ENCODE assay signal across 8 cellular contexts in genomic region chr3:149969110-149969944, GRCh38. TPM values are rescaled to one million over a fixed set of nuclear protein-coding genes. Genes with fewer than 3 reads are reported as not detected.
DNase-seq lines count a peak whose midpoint lies in the region; ATAC-seq, FAIRE-seq and TF ChIP-seq lines count a peak whose summit lies in the region.

No MANE protein-coding gene starts in this region.

- TF ChIP-seq POLR2A in K562 (conservative IDR thresholded peaks at IDR 0.05), result no peak

- no peak for TF ChIP-seq EP300 in K562 (IDR thresholded peaks at IDR 0.05; ENCODE audit: low read length)

- intact Hi-C loops in K562 (cut with micrococcal nuclease), result no loop called here

- no peak overlapping the region; a peak in 1 of 4 replicates for H3K9ac ChIP-seq in K562 (ENCODE audit: insufficient read depth in 1 of 2, low read depth in 2 of 2, low read length in 2 of 2)

- H3K9me3 ChIP-seq in K562 (replicated peaks; ENCODE audit: control insufficient read depth, insufficient read depth, low read depth, low read length), result no peaks in the 10 kb centered on the region

- no peaks in the 10 kb centered on the region for H3K9me1 ChIP-seq in K562 (ENCODE audit: control insufficient read depth, insufficient read depth, low read length)

- ATAC-seq in K562, result no peak

- peaks cover 6 to 13% of the 10 kb centered on the region in 2 experiments; a peak in 3 of 5 replicates for H3K27me3 ChIP-seq in K562 (ENCODE audit: control insufficient read depth in 2 of 2, insufficient read depth in 2 of 2, low read length in 2 of 2)

- TF ChIP-seq RAD21 in K562 (CRISPR knock-in tag; conservative IDR thresholded peaks at IDR 0.05 in 1 of 2, IDR thresholded peaks at IDR 0.05 in 1 of 2), result no peak

- peak; percentile 63 for FAIRE-seq in K562 (lab: Jason Lieb, UNC)

- POLR2A ChIA-PET in K562 (lab: Yijun Ruan, JAX), result interaction anchor here (0.7 kb wide), 1 partner anchor 178 kb away, joined by 3 read pairs; no protein-coding TSS in a partner anchor

- H3K4me3 ChIP-seq in K562 (no peak overlapping the region), iPS-11a (ENCODE audit: low read depth, low read length) (peak overlapping the region; percentile 85), retinal pigment epithelial cell (ENCODE audit: low read length) (peak overlapping the region; percentile 84)

- no TSS peak for BruUV-seq in K562 (replicated peaks; lab: Mats Ljungman, UMichigan)

- H3K27ac ChIP-seq in K562 (ENCODE audit: extremely low read depth, low read depth, low read length), result no peak overlapping the region

- DNase-seq in AG08396 (ENCODE audit: low spot score) (peak; percentile 71), GOT3 (lab: John Stamatoyannopoulos, UW) (peak; percentile 20), NCI-H524 (lab: John Stamatoyannopoulos, UW) (peak; percentile 68 to 84), K562 (ENCODE audit: extremely low read depth in 1 of 4, low spot score in 3 of 4) (peak; percentile 7 to 25 (median 22)), retinal pigment epithelial cell (ENCODE audit: low read depth) (peak; percentile 56), HUDEP-2 (lab: John Stamatoyannopoulos, UW; ENCODE audit: unreplicated experiment in 76 of 76) (no peak), SKM-1 (lab: John Stamatoyannopoulos, UW; ENCODE audit: unreplicated experiment) (no peak)

- in situ Hi-C loops in K562 (cut with MboI), result loop anchor here (25.0 kb wide), 1 partner anchor 543 kb away; no protein-coding TSS in a partner anchor

- H3K79me2 ChIP-seq in K562 (ENCODE audit: control insufficient read depth, insufficient read depth, low read length), result no peaks in the 10 kb centered on the region

- no peaks in the 10 kb centered on the region for H4K20me1 ChIP-seq in K562 (replicated peaks; ENCODE audit: control insufficient read depth, insufficient read depth, low read length)

- H3K4me2 ChIP-seq in K562 (ENCODE audit: insufficient read depth, low read length), result no peak overlapping the region

- 0 out of 2 replicates have a peak overlapping the region, but pooled peaks have one; percentile 30 for H2AFZ ChIP-seq in K562 (ENCODE audit: low read depth, low read length)

- TF ChIP-seq CTCF in K562 (IDR thresholded peaks at IDR 0.05 in 2 of 3, conservative IDR thresholded peaks at IDR 0.05 in 1 of 3; ENCODE audit: insufficient read depth in 2 of 3, low read depth in 1 of 3, low read length in 3 of 3) (no peak), retinal pigment epithelial cell (conservative IDR thresholded peaks at IDR 0.05; ENCODE audit: low read depth, low read length) (peak; percentile 34)

- 59% methylated on average over 16 of the region's 16 CpGs for whole genome bisulfite sequencing in K562 (ENCODE audit: insufficient coverage, low coverage, missing lambda C conversion rate)

- H3K4me1 ChIP-seq in K562 (replicated peaks in 1 of 2; ENCODE audit: control insufficient read depth in 2 of 2, insufficient read depth in 2 of 2, low read length in 2 of 2), result peaks cover 0 to 18% of the 10 kb centered on the region in 2 experiments; a peak in 3 of 5 replicates

- CTCF ChIA-PET in K562 (lab: Yijun Ruan, JAX; ENCODE audit: low intra/inter-chr PET ratio), result interaction anchor here (0.7 kb wide), 1 partner anchor 333 kb away, joined by 3 read pairs; no protein-coding TSS in a partner anchor

- no peaks in the 10 kb centered on the region for H3K36me3 ChIP-seq in K562 (ENCODE audit: control insufficient read depth, insufficient read depth, low read length)

TF ChIP-seq in K562, 482 proteins besides CTCF, POLR2A, EP300 and RAD21:
- TF ChIP-seq HDGF (IDR thresholded peaks at IDR 0.05) (no peak), BDP1 (IDR thresholded peaks at IDR 0.05; ENCODE audit: insufficient read depth, insufficient read length) (no peak), C11orf30 (IDR thresholded peaks at IDR 0.05; ENCODE audit: low read depth) (0 out of 2 replicates have a peak, but pooled peaks have one; percentile 37), NFE2 (IDR thresholded peaks at IDR 0.05; ENCODE audit: low read depth) (peak; percentile 64), MAFG (tag; conservative IDR thresholded peaks at IDR 0.05) (0 out of 2 replicates have a peak, but pooled peaks have one; percentile 26), NELFE (IDR thresholded peaks at IDR 0.05; ENCODE audit: insufficient read depth, insufficient read length) (no peak), ZNF316 (IDR thresholded peaks at IDR 0.05) (peak; percentile 35; the same call in 1 of the 2 replicates), IRF9 (tag; IDR thresholded peaks at IDR 0.05) (no peak), MAFK (IDR thresholded peaks at IDR 0.05; ENCODE audit: low read length) (peak; percentile 9; the same call in 1 of the 2 replicates), MTF1 (CRISPR knock-in tag; IDR thresholded peaks at IDR 0.05; ENCODE audit: borderline replicate concordance) (no peak), AFF4 (CRISPR knock-in tag; IDR thresholded peaks at IDR 0.05) (no peak), FOS (IDR thresholded peaks at IDR 0.05; ENCODE audit: extremely low read depth, insufficient read length) (no peak), MAFF (IDR thresholded peaks at IDR 0.05; ENCODE audit: low read length) (peak; percentile 24; the same call in 1 of the 2 replicates), CREM (IDR thresholded peaks at IDR 0.05; ENCODE audit: low read depth) (no peak), TAF1 (IDR thresholded peaks at IDR 0.05; ENCODE audit: control insufficient read depth, extremely low read depth, insufficient read depth, low read length, severe bottlenecking) (no peak)

RNA-seq across cellular contexts. Expression of gene PFN2, which starts 1.4 kb away (rescaled TPM):
- total RNA-seq in K562 (2011; cell fraction: chromatin; rRNA removed; ENCODE audit: low replicate concordance), result 0.21 and 0.39 TPM in 2 replicates
- not detected in 2 replicates for total RNA-seq in K562 (2011; cell fraction: nucleolus; rRNA removed)
- total RNA-seq in K562 (2011; cell fraction: nucleoplasm; rRNA removed), result 0.81 TPM in 1 of 2 replicates, not detected in the other
- total RNA-seq in K562 (2014; rRNA removed) (0.32 and 0.53 TPM in 2 replicates), K562 (2014; rRNA removed; fragmentation: Illumina TruSeq; extraction: Trizol) (0.25 and 0.35 TPM in 2 replicates), K562 (2015; rRNA removed; fragmentation: Illumina TruSeq; extraction: Trizol) (0.19 and 0.29 TPM in 2 replicates), K562 (2021) (0.49 and 0.86 TPM in 2 replicates)
- polyA plus RNA-seq in K562 (2011; rRNA removed) (0.22 and 0.35 TPM in 2 replicates), K562 (2014; fragmentation: Illumina TruSeq; extraction: Trizol) (0.14 and 0.43 TPM in 2 replicates), K562 (2014; fragmentation: Nextera tagmentation; extraction: Ambion mirVana) (under 1 TPM; 0.14 to 0.45 TPM), K562 (2014; rRNA removed) (0.37 TPM in 1 of 2 replicates, not detected in the other)
- 0.12 and 0.19 TPM in 2 replicates for polyA plus RNA-seq in K562 (2011; cell fraction: cytosol; rRNA removed)
- polyA plus RNA-seq in K562 (2011; cell fraction: nucleus; rRNA removed), result 0.37 and 0.54 TPM in 2 replicates
- polyA plus RNA-seq in K562 (2012), result 0.29 and 0.33 TPM in 2 replicates
- 0.39 and 0.81 TPM in 2 replicates for polyA minus RNA-seq in K562 (2011; rRNA and poly(A)+ RNA removed)
- not detected in 2 replicates for polyA minus RNA-seq in K562 (2011; cell fraction: cytosol; rRNA and poly(A)+ RNA removed)
- polyA minus RNA-seq in K562 (2011; cell fraction: nucleus; rRNA and poly(A)+ RNA removed), result 0.27 and 0.78 TPM in 2 replicates

Comparison
In these comparisons a context has a peak if more than half of its experiments do, and no peak if none do; other contexts are left out.
1. DNase-seq: peak in AG08396 (single experiment), GOT3 (single experiment), NCI-H524 (2 of 2), K562 (4 of 4) and retinal pigment epithelial cell (single experiment); none in HUDEP-2 (0 of 76) and SKM-1 (single experiment).